19 cellular contexts compared by ENCODE assay signal in genomic region chr14:68880581-68881105, GRCh38.
"Had no signal": no experiment of that assay in that cellular context is flagged by ENCODE, and none has a peak within 500 bp of the region (broad histone marks: within the 10 kb centered on the region; RNA-seq: fewer than 3 reads in every experiment).

No MANE protein-coding gene starts in this region.

- H3K27me3 Mint-ChIP-seq: activated CD4-positive, alpha-beta memory T cell treated with anti-CD3 and anti-CD28 coated beads, Interleukin-2, amount 10 ng/mL, durations not matched to agents 7 days and 5 days; activated CD4-positive, alpha-beta T cell treated with anti-CD3 and anti-CD28 coated beads for 36 hours; activated naive CD8-positive, alpha-beta T cell treated with anti-CD3 and anti-CD28 coated beads, Interleukin-2, amount 50 U/mL, for 24 hours; effector memory CD8-positive, alpha-beta T cell had no signal

- H3K9me3 Mint-ChIP-seq: activated CD4-positive, alpha-beta memory T cell treated with anti-CD3 and anti-CD28 coated beads, Interleukin-2, amount 10 ng/mL, durations not matched to agents 7 days and 5 days; activated naive CD8-positive, alpha-beta T cell treated with anti-CD3 and anti-CD28 coated beads, Interleukin-2, amount 50 U/mL, for 24 hours; activated T-cell treated with anti-CD3 and anti-CD28 coated beads, Interleukin-2, amount 50 U/mL, for 4 hours; effector memory CD8-positive, alpha-beta T cell; nephron progenitor cell; stimulated activated effector memory CD8-positive, alpha-beta T cell treated with anti-CD3 and anti-CD28 coated beads, Interleukin-12 subunit alpha, Interleukin-12 subunit beta, amount 100 ng/mL, for 72 hours had no signal

- H3K4me3 Mint-ChIP-seq: activated CD4-positive, alpha-beta memory T cell treated with anti-CD3 and anti-CD28 coated beads, Interleukin-2, amount 10 ng/mL, durations not matched to agents 7 days and 5 days; activated CD4-positive, alpha-beta T cell treated with anti-CD3 and anti-CD28 coated beads for 36 hours; activated naive CD8-positive, alpha-beta T cell treated with anti-CD3 and anti-CD28 coated beads, Interleukin-2, amount 50 U/mL, for 24 hours; activated T-cell treated with anti-CD3 and anti-CD28 coated beads, Interleukin-2, amount 50 U/mL, for 4 hours; effector memory CD8-positive, alpha-beta T cell; nephron progenitor cell; stimulated activated effector memory CD8-positive, alpha-beta T cell treated with anti-CD3 and anti-CD28 coated beads, Interleukin-12 subunit alpha, Interleukin-12 subunit beta, amount 100 ng/mL, for 72 hours had no signal

- H3K4me3 ChIP-seq: hepatocyte, psoas muscle, SK-N-MC, vagina had no signal

- H3K4me1 ChIP-seq: vagina had no signal

- ATAC-seq: activated CD4-positive, alpha-beta T cell treated with anti-CD3 and anti-CD28 coated beads for 36 hours; activated naive CD8-positive, alpha-beta T cell treated with anti-CD3 and anti-CD28 coated beads, Interleukin-2, amount 50 U/mL, for 24 hours; activated T-cell treated with anti-CD3 and anti-CD28 coated beads, Interleukin-2, amount 50 U/mL, for 4 hours; effector memory CD8-positive, alpha-beta T cell; left lobe of liver; psoas muscle; stimulated activated effector memory CD8-positive, alpha-beta T cell treated with anti-CD3 and anti-CD28 coated beads, Interleukin-12 subunit alpha, Interleukin-12 subunit beta, amount 100 ng/mL, for 72 hours had no signal

- H3K27ac ChIP-seq: hepatocyte, psoas muscle, SK-N-MC, vagina, WERI-Rb-1 had no signal

- H3K4me2 ChIP-seq: hepatocyte had no signal

- H3K9me3 ChIP-seq: psoas muscle, vagina had no signal

- DNase-seq: activated CD4-positive, alpha-beta memory T cell treated with anti-CD3 and anti-CD28 coated beads, Interleukin-2, amount 10 ng/mL, durations not matched to agents 7 days and 5 days; activated CD4-positive, alpha-beta T cell treated with anti-CD3 and anti-CD28 coated beads for 36 hours; activated gamma-delta T cell treated with Interleukin-2 at 50 U/mL for 16 hours; activated naive CD8-positive, alpha-beta T cell treated with anti-CD3 and anti-CD28 coated beads, Interleukin-2, amount 50 U/mL, for 24 hours; activated T-cell treated with anti-CD3 and anti-CD28 coated beads, Interleukin-2, amount 50 U/mL, for 4 hours; effector memory CD8-positive, alpha-beta T cell; islet precursor cell; mammary epithelial cell; nephron progenitor cell; occipital lobe; stimulated activated CD4-positive, alpha-beta T cell treated with anti-CD3 and anti-CD28 coated beads, Interleukin-12 subunit alpha, Interleukin-12 subunit beta, amount 100 ng/mL, for 4 hours; T-helper 1 cell; WERI-Rb-1 had no signal

- H2AFZ ChIP-seq: hepatocyte had no signal

- H3K79me2 ChIP-seq: hepatocyte had no signal

- H3K27ac Mint-ChIP-seq: activated CD4-positive, alpha-beta memory T cell treated with anti-CD3 and anti-CD28 coated beads, Interleukin-2, amount 10 ng/mL, durations not matched to agents 7 days and 5 days; activated CD4-positive, alpha-beta T cell treated with anti-CD3 and anti-CD28 coated beads for 36 hours; activated naive CD8-positive, alpha-beta T cell treated with anti-CD3 and anti-CD28 coated beads, Interleukin-2, amount 50 U/mL, for 24 hours; effector memory CD8-positive, alpha-beta T cell; nephron progenitor cell had no signal

- H3K4me1 Mint-ChIP-seq: activated CD4-positive, alpha-beta memory T cell treated with anti-CD3 and anti-CD28 coated beads, Interleukin-2, amount 10 ng/mL, durations not matched to agents 7 days and 5 days; activated CD4-positive, alpha-beta T cell treated with anti-CD3 and anti-CD28 coated beads for 36 hours; activated naive CD8-positive, alpha-beta T cell treated with anti-CD3 and anti-CD28 coated beads, Interleukin-2, amount 50 U/mL, for 24 hours; stimulated activated effector memory CD8-positive, alpha-beta T cell treated with anti-CD3 and anti-CD28 coated beads, Interleukin-12 subunit alpha, Interleukin-12 subunit beta, amount 100 ng/mL, for 72 hours had no signal

- H3K27me3 ChIP-seq: hepatocyte, vagina had no signal
